In genomic region chr20:3174442-3175263, GRCh38 we compare ENCODE assay signal across 8 cellular contexts. TPM values are rescaled to one million over a fixed set of nuclear protein-coding genes. Genes with fewer than 3 reads are reported as not detected.
A peak's percentile ranks its signal among the peaks of the same experiment; 100 is the strongest.
DNase-seq lines count a peak whose midpoint lies in the region; ATAC-seq and TF ChIP-seq lines count a peak whose summit lies in the region.

No MANE protein-coding gene starts in this region.

- CTCF ChIA-PET in Caco-2 (lab: Charles Lee), result no interaction called here
- CTCF ChIA-PET in naive thymus-derived CD4-positive, alpha-beta T cell (lab: Charles Lee), result interaction anchor here (0.5 to 0.6 kb wide), 4 partner anchors 17 to 274 kb away, joined by 3 to 4 read pairs (median 3); no protein-coding TSS in a partner anchor

- in situ Hi-C loops in ACHN (cut with HindIII; ENCODE audit: low pct_ligation_motif_present, low pct_unique_long_range_greater_than_20kb, low sequenced_read_pairs), result no loop called here

- TF ChIP-seq CTCF in Caco-2 (IDR thresholded peaks at IDR 0.05; ENCODE audit: insufficient read depth in 1 of 2, low read depth in 1 of 2, low read length in 1 of 2, severe bottlenecking in 1 of 2, unreplicated experiment in 1 of 2), result no peak

- peak overlapping the region; percentile 81 for H3K27ac Mint-ChIP-seq in Caco-2 (ENCODE audit: unreplicated experiment)
- peak overlapping the region; percentile 3 to 86 (median 38) for H3K27ac Mint-ChIP-seq in naive thymus-derived CD4-positive, alpha-beta T cell

- no peaks in the 10 kb centered on the region for H3K9me3 ChIP-seq in Caco-2
- no peaks in the 10 kb centered on the region for H3K9me3 ChIP-seq in naive thymus-derived CD4-positive, alpha-beta T cell (ENCODE audit: control insufficient read depth in 2 of 3, low read length in 3 of 3)

- H3K36me3 ChIP-seq in Caco-2 (ENCODE audit: control insufficient read depth, insufficient read depth, low read length), result no peaks in the 10 kb centered on the region; the same call in 1 of the 2 replicates
- no peaks in the 10 kb centered on the region for H3K36me3 ChIP-seq in naive thymus-derived CD4-positive, alpha-beta T cell (ENCODE audit: control insufficient read depth in 2 of 3, insufficient read depth in 3 of 3, low read length in 3 of 3)

- peak overlapping the region; percentile 77 for H3K27ac ChIP-seq in cingulate gyrus (ENCODE audit: low read depth, low read length)
- H3K27ac ChIP-seq in naive thymus-derived CD4-positive, alpha-beta T cell (ENCODE audit: low read depth, low read length), result no peak overlapping the region

- no peaks in the 10 kb centered on the region for H3K9me3 Mint-ChIP-seq in Caco-2 (ENCODE audit: unreplicated experiment)
- no peaks in the 10 kb centered on the region for H3K9me3 Mint-ChIP-seq in naive thymus-derived CD4-positive, alpha-beta T cell

- H3K4me3 Mint-ChIP-seq in Caco-2 (ENCODE audit: unreplicated experiment), result peak overlapping the region; percentile 98
- H3K4me3 Mint-ChIP-seq in naive thymus-derived CD4-positive, alpha-beta T cell, result peak overlapping the region; percentile 76 to 89 (median 86)

- ATAC-seq in naive thymus-derived CD4-positive, alpha-beta T cell, result no peak

- peaks cover 19% of the 10 kb centered on the region for H3K36me3 Mint-ChIP-seq in Caco-2 (ENCODE audit: insufficient read depth, unreplicated experiment)
- peaks cover 0 to 4% (median 0%) of the 10 kb centered on the region in 5 donors for H3K36me3 Mint-ChIP-seq in naive thymus-derived CD4-positive, alpha-beta T cell

- DNase-seq in Caco-2 (no peak), NCI-H2171 treated with DMSO at 0.1 percent for 48 hours (lab: John Stamatoyannopoulos, UW) (peak; percentile 52), cerebellum (ENCODE audit: low spot score) (no peak), superior temporal gyrus (ENCODE audit: extremely low spot score) (no peak), ACHN (no peak), mucosa of gallbladder (ENCODE audit: low spot score) (no peak)
- DNase-seq in naive thymus-derived CD4-positive, alpha-beta T cell, result peak in 1 of 9 donors; percentile 33

- H3K27me3 ChIP-seq in Caco-2 (replicated peaks; ENCODE audit: control insufficient read depth, insufficient read depth, low read length), result no peaks in the 10 kb centered on the region
- peaks cover 0 to 5% of the 10 kb centered on the region in 2 donors for H3K27me3 ChIP-seq in naive thymus-derived CD4-positive, alpha-beta T cell (ENCODE audit: control insufficient read depth in 2 of 2, insufficient read depth in 2 of 2, low read length in 2 of 2)

- intact Hi-C loops in Caco-2 (cut with micrococcal nuclease; ENCODE audit: unreplicated experiment), result no loop called here
- intact Hi-C loops in naive thymus-derived CD4-positive, alpha-beta T cell (cut with micrococcal nuclease), result loop anchor here (5.0 kb wide), 3 partner anchors 102 to 702 kb away; partner anchors contain the start of genes OXT (in 1 of the 2) and SNRPB (in 1 of the 2)

- peak overlapping the region; percentile 84 for H3K4me3 ChIP-seq in Caco-2 (ENCODE audit: low read depth, low read length)
- H3K4me3 ChIP-seq in naive thymus-derived CD4-positive, alpha-beta T cell (ENCODE audit: low read length), result peak overlapping the region; percentile 87

- peaks cover 9% of the 10 kb centered on the region; the same call in 1 of the 2 replicates for H3K4me1 ChIP-seq in Caco-2
- peaks cover 4 to 14% of the 10 kb centered on the region in 2 donors for H3K4me1 ChIP-seq in naive thymus-derived CD4-positive, alpha-beta T cell (ENCODE audit: control insufficient read depth in 2 of 2, insufficient read depth in 2 of 2, low read length in 2 of 2)

- POLR2A ChIA-PET in Caco-2 (lab: Charles Lee), result no interaction called here
- POLR2A ChIA-PET in naive thymus-derived CD4-positive, alpha-beta T cell (lab: Charles Lee), result interaction anchor here (1.0 to 7.5 kb wide), 2 partner anchors 15 to 102 kb away, joined by 4 to 72 read pairs; partner anchors contain the start of genes FASTKD5 and UBOX5

- peaks cover 15% of the 10 kb centered on the region for H3K4me1 Mint-ChIP-seq in Caco-2 (ENCODE audit: low read depth, unreplicated experiment)
- H3K4me1 Mint-ChIP-seq in naive thymus-derived CD4-positive, alpha-beta T cell, result peaks cover 10 to 33% (median 22%) of the 10 kb centered on the region in 7 donors

- peaks cover 3% of the 10 kb centered on the region for H3K27me3 Mint-ChIP-seq in Caco-2 (ENCODE audit: insufficient read depth, unreplicated experiment)
- H3K27me3 Mint-ChIP-seq in naive thymus-derived CD4-positive, alpha-beta T cell, result peaks cover 0 to 55% (median 15%) of the 10 kb centered on the region in 5 donors

- TSS peak; percentile 51 for BruUV-seq in Caco-2 (replicated peaks; lab: Mats Ljungman, UMichigan)

RNA-seq across cellular contexts. Expression of gene LZTS3, which starts 1.3 kb away (rescaled TPM):
- total RNA-seq in Caco-2 (2022) (4.3 and 4.5 TPM in 2 replicates), cerebellum (20.1 TPM), mucosa of gallbladder (54.1 TPM)
- total RNA-seq in naive thymus-derived CD4-positive, alpha-beta T cell, result 10 to 100 TPM in 4 of 5 experiments, under 1 TPM in 1; 0.73 to 34.6 (median 22.0) TPM
- 1 to 10 TPM; 4.4 to 4.8 TPM for polyA plus RNA-seq in naive thymus-derived CD4-positive, alpha-beta T cell

RNA-seq across cellular contexts. Expression of gene FASTKD5, which starts 15.0 kb away (rescaled TPM):
- total RNA-seq in Caco-2 (2022) (24.2 and 27.4 TPM in 2 replicates), cerebellum (16.6 TPM), mucosa of gallbladder (17.1 TPM)
- total RNA-seq in naive thymus-derived CD4-positive, alpha-beta T cell, result 10 to 100 TPM; 24.5 to 41.9 (median 30.6) TPM
- 10 to 100 TPM; 21.2 to 26.3 TPM for polyA plus RNA-seq in naive thymus-derived CD4-positive, alpha-beta T cell

RNA-seq across cellular contexts. Expression of gene UBOX5, which starts 15.0 kb away (rescaled TPM):
- 6.7 and 6.9 TPM in 2 replicates for total RNA-seq in Caco-2 (2022)
- total RNA-seq in naive thymus-derived CD4-positive, alpha-beta T cell, result 10 to 100 TPM in 2 of 5 experiments, 1 to 10 TPM in 3; 8.3 to 13.8 (median 9.5) TPM
- 1 to 10 TPM; 5.8 to 8.7 TPM for polyA plus RNA-seq in naive thymus-derived CD4-positive, alpha-beta T cell
- total RNA-seq in cerebellum, result 3.6 TPM
- total RNA-seq in mucosa of gallbladder, result 6.0 TPM

RNA-seq across cellular contexts. Expression of gene DDRGK1, which starts 29.8 kb away (rescaled TPM):
- total RNA-seq in Caco-2 (2022) (76.3 and 84.8 TPM in 2 replicates), cerebellum (25.1 TPM), mucosa of gallbladder (139 TPM)
- total RNA-seq in naive thymus-derived CD4-positive, alpha-beta T cell, result 10 to 100 TPM; 39.4 to 60.3 (median 46.6) TPM
- 10 to 100 TPM; 40.6 to 58.0 TPM for polyA plus RNA-seq in naive thymus-derived CD4-positive, alpha-beta T cell

RNA-seq across cellular contexts. Expression of gene ITPA, which starts 34.6 kb away (rescaled TPM):
- 68.4 and 73.8 TPM in 2 replicates for total RNA-seq in Caco-2 (2022)
- 10 to 100 TPM; 37.7 to 71.2 (median 43.5) TPM for total RNA-seq in naive thymus-derived CD4-positive, alpha-beta T cell
- polyA plus RNA-seq in naive thymus-derived CD4-positive, alpha-beta T cell, result 10 to 100 TPM; 50.1 to 62.3 TPM
- total RNA-seq in cerebellum, result 14.2 TPM
- total RNA-seq in mucosa of gallbladder, result 44.4 TPM
